ENCODE assay signal across 8 cellular contexts in genomic region chr4:153465922-153466636, GRCh38. TPM values are rescaled to one million over a fixed set of nuclear protein-coding genes. Genes with fewer than 3 reads are reported as not detected.
DNase-seq lines count a peak whose midpoint lies in the region; ATAC-seq lines count a peak whose summit lies in the region.

TMEM131L (plus strand) TSS chr4:153466360; CDS start chr4:153466398, 38 bp downstream.

- peaks cover 5% of the 10 kb centered on the region for H3K27me3 Mint-ChIP-seq in activated CD8-positive, alpha-beta memory T cell treated with anti-CD3 and anti-CD28 coated beads, Interleukin-2, amount 10 ng/mL, durations not matched to agents 7 days and 5 days
- no peaks in the 10 kb centered on the region for H3K27me3 Mint-ChIP-seq in stimulated activated memory B cell treated with anti-CD40 and anti-IgM and Interleukin-4, amounts not matched to agents 10 μg/mL and 1 μg/mL and 100 μg/mL, for 72 hours

- CTCF ChIA-PET in activated CD8-positive, alpha-beta memory T cell treated with anti-CD3 and anti-CD28 coated beads, Interleukin-2, amount 10 ng/mL, durations not matched to agents 7 days and 5 days (lab: Charles Lee) = interaction anchor here (0.8 to 6.5 kb wide), 26 partner anchors 9 to 217 kb away, joined by 3 to 75 read pairs (median 4); no protein-coding TSS in a partner anchor

- H4K20me1 ChIP-seq in BLaER1 treated with 17β-estradiol and CSF1 and Interleukin-3, amounts not matched to agents 10 nM and 100 nM = peaks cover 0 to 47% (median 41%) of the 10 kb centered on the region in 11 experiments; a peak in 20 of 22 replicates

- no peaks in the 10 kb centered on the region for H3K9me3 Mint-ChIP-seq in activated CD8-positive, alpha-beta memory T cell treated with anti-CD3 and anti-CD28 coated beads, Interleukin-2, amount 10 ng/mL, durations not matched to agents 7 days and 5 days (ENCODE audit: low read depth)
- H3K9me3 Mint-ChIP-seq in stimulated activated memory B cell treated with anti-CD40 and anti-IgM and Interleukin-4, amounts not matched to agents 10 μg/mL and 1 μg/mL and 100 μg/mL, for 72 hours = no peaks in the 10 kb centered on the region

- peak within 1 kb of the TSS; percentile 21 to 96 (median 93); a peak in 21 of 22 replicates for H3K27ac ChIP-seq in BLaER1 treated with 17β-estradiol and CSF1 and Interleukin-3, amounts not matched to agents 10 nM and 100 nM

- H3K4me1 ChIP-seq in BLaER1 treated with 17β-estradiol and CSF1 and Interleukin-3, amounts not matched to agents 10 nM and 100 nM = peaks cover 43 to 61% (median 49%) of the 10 kb centered on the region in 10 experiments
- H3K4me1 ChIP-seq in mononuclear cell (ENCODE audit: insufficient read depth, low read length) = peaks cover 45% of the 10 kb centered on the region

- peak within 1 kb of the TSS; percentile 92 for H3K27ac Mint-ChIP-seq in activated CD8-positive, alpha-beta memory T cell treated with anti-CD3 and anti-CD28 coated beads, Interleukin-2, amount 10 ng/mL, durations not matched to agents 7 days and 5 days
- H3K27ac Mint-ChIP-seq in stimulated activated memory B cell treated with anti-CD40 and anti-IgM and Interleukin-4, amounts not matched to agents 10 μg/mL and 1 μg/mL and 100 μg/mL, for 72 hours = peak within 1 kb of the TSS; percentile 78

- no peaks in the 10 kb centered on the region for H3K27me3 ChIP-seq in BLaER1 treated with 17β-estradiol and CSF1 and Interleukin-3, amounts not matched to agents 10 nM and 100 nM
- no peaks in the 10 kb centered on the region for H3K27me3 ChIP-seq in mononuclear cell (ENCODE audit: insufficient read depth, low read length)

- peak within 1 kb of the TSS; percentile 77 to 98 (median 94) for H3K9ac ChIP-seq in BLaER1 treated with 17β-estradiol and CSF1 and Interleukin-3, amounts not matched to agents 10 nM and 100 nM

- peaks cover 14% of the 10 kb centered on the region for H3K36me3 Mint-ChIP-seq in activated CD8-positive, alpha-beta memory T cell treated with anti-CD3 and anti-CD28 coated beads, Interleukin-2, amount 10 ng/mL, durations not matched to agents 7 days and 5 days
- peaks cover 19% of the 10 kb centered on the region for H3K36me3 Mint-ChIP-seq in stimulated activated memory B cell treated with anti-CD40 and anti-IgM and Interleukin-4, amounts not matched to agents 10 μg/mL and 1 μg/mL and 100 μg/mL, for 72 hours

- H3K4me3 Mint-ChIP-seq in activated CD8-positive, alpha-beta memory T cell treated with anti-CD3 and anti-CD28 coated beads, Interleukin-2, amount 10 ng/mL, durations not matched to agents 7 days and 5 days = peak within 1 kb of the TSS; percentile 88
- peak within 1 kb of the TSS; percentile 95 for H3K4me3 Mint-ChIP-seq in stimulated activated memory B cell treated with anti-CD40 and anti-IgM and Interleukin-4, amounts not matched to agents 10 μg/mL and 1 μg/mL and 100 μg/mL, for 72 hours

- peaks cover 0 to 25% (median 13%) of the 10 kb centered on the region in 11 experiments; a peak in 10 of 22 replicates for H3K36me3 ChIP-seq in BLaER1 treated with 17β-estradiol and CSF1 and Interleukin-3, amounts not matched to agents 10 nM and 100 nM

- peak within 1 kb of the TSS; percentile 75 to 99 (median 88) for H3K4me3 ChIP-seq in BLaER1 treated with 17β-estradiol and CSF1 and Interleukin-3, amounts not matched to agents 10 nM and 100 nM
- peak within 1 kb of the TSS; percentile 93 for H3K4me3 ChIP-seq in mononuclear cell (ENCODE audit: low read length)

- ATAC-seq in GM19351 (IDR thresholded peaks at IDR 0.05; ENCODE audit: unreplicated experiment) (peak; percentile 40), HG03469 (IDR thresholded peaks at IDR 0.05; ENCODE audit: unreplicated experiment) (peak; percentile 20)
- ATAC-seq in activated CD8-positive, alpha-beta memory T cell treated with anti-CD3 and anti-CD28 coated beads, Interleukin-2, amount 10 ng/mL, durations not matched to agents 7 days and 5 days = peak; percentile 80
- peak; percentile 80 for ATAC-seq in stimulated activated memory B cell treated with anti-CD40 and anti-IgM and Interleukin-4, amounts not matched to agents 10 μg/mL and 1 μg/mL and 100 μg/mL, for 72 hours

- DNase-seq in NOMO-1 treated with dmso at 0.1 percent for 144 hours (lab: John Stamatoyannopoulos, UW; ENCODE audit: unreplicated experiment) = peak; percentile 80
- peak; percentile 74 for DNase-seq in activated CD8-positive, alpha-beta memory T cell treated with anti-CD3 and anti-CD28 coated beads, Interleukin-2, amount 10 ng/mL, durations not matched to agents 7 days and 5 days
- peak; percentile 49 for DNase-seq in epidermal melanocyte (ENCODE audit: insufficient read length, low spot score)

- no peaks in the 10 kb centered on the region for H3K9me3 ChIP-seq in BLaER1 treated with 17β-estradiol and CSF1 and Interleukin-3, amounts not matched to agents 10 nM and 100 nM (replicated peaks in 1 of 11)
- no peaks in the 10 kb centered on the region for H3K9me3 ChIP-seq in mononuclear cell (ENCODE audit: low read depth, low read length)

- peak within 1 kb of the TSS; percentile 93 to 99 (median 97) for H3K4me2 ChIP-seq in BLaER1 treated with 17β-estradiol and CSF1 and Interleukin-3, amounts not matched to agents 10 nM and 100 nM

- peaks cover 43% of the 10 kb centered on the region for H3K4me1 Mint-ChIP-seq in activated CD8-positive, alpha-beta memory T cell treated with anti-CD3 and anti-CD28 coated beads, Interleukin-2, amount 10 ng/mL, durations not matched to agents 7 days and 5 days
- H3K4me1 Mint-ChIP-seq in stimulated activated memory B cell treated with anti-CD40 and anti-IgM and Interleukin-4, amounts not matched to agents 10 μg/mL and 1 μg/mL and 100 μg/mL, for 72 hours = peaks cover 54% of the 10 kb centered on the region

RNA-seq across cellular contexts. Expression of gene TMEM131L, which starts in this region (rescaled TPM):
- 10 to 100 TPM; 29.2 to 34.0 TPM for total RNA-seq in activated CD8-positive, alpha-beta memory T cell treated with anti-CD3 and anti-CD28 coated beads, Interleukin-2, amount 10 ng/mL, durations not matched to agents 7 days and 5 days
- total RNA-seq in mononuclear cell = 143 TPM

Comparison
In these comparisons a context has a peak if more than half of its experiments do, and no peak if none do; other contexts are left out.
1. Peak in every context shown above with its lines: DNase-seq, ATAC-seq, H3K4me3 ChIP-seq and H3K27ac ChIP-seq.
2. ATAC-seq: peak in every context shown above with its lines; median percentile 80 in activated CD8-positive, alpha-beta memory T cell treated with anti-CD3 and anti-CD28 coated beads, Interleukin-2, amount 10 ng/mL, durations not matched to agents 7 days and 5 days; 80 in stimulated activated memory B cell treated with anti-CD40 and anti-IgM and Interleukin-4, amounts not matched to agents 10 μg/mL and 1 μg/mL and 100 μg/mL, for 72 hours; 40 in GM19351; 20 in HG03469.